Comparison of ENCODE assay signal across 9 cellular contexts in genomic region chr11:119432484-119433368, GRCh38. TPM values are rescaled to one million over a fixed set of nuclear protein-coding genes. Genes with fewer than 3 reads are reported as not detected.
DNase-seq lines count a peak whose midpoint lies in the region; ATAC-seq and TF ChIP-seq lines count a peak whose summit lies in the region.
"Had no signal": no experiment of that assay in that cellular context is flagged by ENCODE, and none has a peak within 500 bp of the region (broad histone marks: within the 10 kb centered on the region; RNA-seq: fewer than 3 reads in every experiment).

No MANE protein-coding gene starts in this region.

- no peak overlapping the region for H2AFZ ChIP-seq in parathyroid adenoma

- no peak overlapping the region for H3K27ac ChIP-seq in parathyroid adenoma

- H3K27ac Mint-ChIP-seq in activated CD4-positive, alpha-beta memory T cell treated with anti-CD3 and anti-CD28 coated beads, Interleukin-2, amount 10 ng/mL, durations not matched to agents 7 days and 5 days: no peak overlapping the region

- ATAC-seq in GM18858 (IDR thresholded peaks at IDR 0.05; ENCODE audit: unreplicated experiment) (no peak), GM18873 (IDR thresholded peaks at IDR 0.05; ENCODE audit: low FRiP score, unreplicated experiment) (no peak)

- no peak overlapping the region for H3K4me2 ChIP-seq in parathyroid adenoma (ENCODE audit: low read length)

- H3K27me3 ChIP-seq in parathyroid adenoma (ENCODE audit: control insufficient read depth, insufficient read depth, low read length): no peaks in the 10 kb centered on the region

- H3K36me3 Mint-ChIP-seq in activated CD4-positive, alpha-beta memory T cell treated with anti-CD3 and anti-CD28 coated beads, Interleukin-2, amount 10 ng/mL, durations not matched to agents 7 days and 5 days (ENCODE audit: low read depth): no peaks in the 10 kb centered on the region

- H3K9me3 ChIP-seq in parathyroid adenoma (ENCODE audit: control insufficient read depth, low read length): no peaks in the 10 kb centered on the region

- no peak overlapping the region for H3K9ac ChIP-seq in parathyroid adenoma

- H3K4me1 ChIP-seq in parathyroid adenoma: no peaks in the 10 kb centered on the region

- no peak overlapping the region for H3K4me3 Mint-ChIP-seq in activated CD4-positive, alpha-beta memory T cell treated with anti-CD3 and anti-CD28 coated beads, Interleukin-2, amount 10 ng/mL, durations not matched to agents 7 days and 5 days

- peaks cover 3% of the 10 kb centered on the region for H3K9me3 Mint-ChIP-seq in activated CD4-positive, alpha-beta memory T cell treated with anti-CD3 and anti-CD28 coated beads, Interleukin-2, amount 10 ng/mL, durations not matched to agents 7 days and 5 days

- H3K27me3 Mint-ChIP-seq in activated CD4-positive, alpha-beta memory T cell treated with anti-CD3 and anti-CD28 coated beads, Interleukin-2, amount 10 ng/mL, durations not matched to agents 7 days and 5 days: peaks cover 41% of the 10 kb centered on the region

- DNase-seq in DMS 273 (lab: John Stamatoyannopoulos, UW; ENCODE audit: unreplicated experiment): peak; percentile 78
- peak; percentile 95 for DNase-seq in RPMI7951 (ENCODE audit: low read depth)
- peak; percentile 99 for DNase-seq in fibroblast of mammary gland (ENCODE audit: low read depth)
- no peak for DNase-seq in cerebellar nuclear complex (lab: John Stamatoyannopoulos, UW)
- DNase-seq in activated CD4-positive, alpha-beta memory T cell treated with anti-CD3 and anti-CD28 coated beads, Interleukin-2, amount 10 ng/mL, durations not matched to agents 7 days and 5 days: no peak
- DNase-seq: midbrain had no signal

- POLR2A ChIA-PET in activated CD4-positive, alpha-beta memory T cell treated with anti-CD3 and anti-CD28 coated beads, Interleukin-2, amount 10 ng/mL, durations not matched to agents 7 days and 5 days (lab: Charles Lee): no interaction called here

- H3K4me1 Mint-ChIP-seq in activated CD4-positive, alpha-beta memory T cell treated with anti-CD3 and anti-CD28 coated beads, Interleukin-2, amount 10 ng/mL, durations not matched to agents 7 days and 5 days: no peaks in the 10 kb centered on the region

- H3K79me2 ChIP-seq in parathyroid adenoma: no peaks in the 10 kb centered on the region

- no peak for TF ChIP-seq CTCF in fibroblast of mammary gland (conservative IDR thresholded peaks at IDR 0.05; ENCODE audit: control insufficient read depth, insufficient read depth, low read depth, low read length)
- TF ChIP-seq CTCF in parathyroid adenoma (IDR thresholded peaks at IDR 0.05): no peak

- H3K4me3 ChIP-seq in fibroblast of mammary gland (ENCODE audit: control insufficient read depth, low read depth, low read length) (peak overlapping the region; percentile 9), parathyroid adenoma (ENCODE audit: low read depth, low read length) (peak overlapping the region; percentile 11)

- CTCF ChIA-PET in activated CD4-positive, alpha-beta memory T cell treated with anti-CD3 and anti-CD28 coated beads, Interleukin-2, amount 10 ng/mL, durations not matched to agents 7 days and 5 days (lab: Charles Lee): interaction anchor here (0.9 kb wide), 1 partner anchor 52 kb away, joined by 3 read pairs; the partner anchor contains the start of gene USP2

- no peaks in the 10 kb centered on the region for H3K36me3 ChIP-seq in parathyroid adenoma (ENCODE audit: control insufficient read depth, insufficient read depth, low read length)

RNA-seq across cellular contexts. Expression of gene THY1, which starts 9.8 kb away (rescaled TPM):
- total RNA-seq in RPMI7951 (2014; rRNA removed; shearing (Covaris generic)): 949 and 1,053 TPM in 2 replicates
- total RNA-seq in activated CD4-positive, alpha-beta memory T cell treated with anti-CD3 and anti-CD28 coated beads, Interleukin-2, amount 10 ng/mL, durations not matched to agents 7 days and 5 days: 1 to 10 TPM; 1.3 to 2.0 TPM

RNA-seq across cellular contexts. Expression of gene USP2, which starts 51.2 kb away (rescaled TPM):
- total RNA-seq in RPMI7951 (2014; rRNA removed; shearing (Covaris generic)): 0.24 and 0.49 TPM in 2 replicates
- total RNA-seq in activated CD4-positive, alpha-beta memory T cell treated with anti-CD3 and anti-CD28 coated beads, Interleukin-2, amount 10 ng/mL, durations not matched to agents 7 days and 5 days: under 1 TPM; 0.48 to 0.53 TPM

Comparison
In these comparisons a context has a peak if more than half of its experiments do, and no peak if none do; other contexts are left out.
1. DNase-seq: peak in DMS 273 (single experiment), RPMI7951 (single experiment) and fibroblast of mammary gland (single experiment); none in cerebellar nuclear complex (0 of 2) and activated CD4-positive, alpha-beta memory T cell treated with anti-CD3 and anti-CD28 coated beads, Interleukin-2, amount 10 ng/mL, durations not matched to agents 7 days and 5 days (single experiment).
2. RNA of gene THY1, which starts 9.8 kb away (total RNA-seq): 949 to 1,053 TPM in RPMI7951; 1.3 to 2.0 TPM in activated CD4-positive, alpha-beta memory T cell treated with anti-CD3 and anti-CD28 coated beads, Interleukin-2, amount 10 ng/mL, durations not matched to agents 7 days and 5 days; every median in the first group is over 100 times any median in the second.